In the genomic region with DNA sequence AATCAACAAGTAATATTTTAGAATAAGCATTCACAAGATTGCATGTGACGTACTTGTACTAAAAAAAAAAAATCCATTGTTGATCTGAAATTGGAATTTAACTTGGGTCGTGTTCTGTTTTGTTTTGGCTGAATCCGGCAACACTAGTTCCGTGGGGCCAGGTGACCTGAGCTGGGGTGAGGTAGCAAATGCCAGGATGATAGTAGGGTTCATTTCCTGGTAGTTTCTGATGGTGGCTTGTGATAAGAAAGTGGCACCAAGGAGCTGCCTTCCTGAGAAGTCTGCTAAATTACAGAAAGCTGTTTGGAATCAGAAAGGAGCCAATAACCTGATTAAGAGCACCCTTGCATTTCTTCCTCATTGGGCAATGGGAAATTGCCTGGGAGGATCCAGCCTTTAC, we compare ENCODE assay signal across 22 cellular contexts.
DNase-seq lines count a peak whose midpoint lies in the region; ATAC-seq, FAIRE-seq and TF ChIP-seq lines count a peak whose summit lies in the region.
"Had no signal": no experiment of that assay in that cellular context is flagged by ENCODE, and none has a peak within 500 bp of the region (broad histone marks: within the 10 kb centered on the region; RNA-seq: fewer than 3 reads in every experiment).

No MANE protein-coding gene starts in this region.

- H3K18ac ChIP-seq in IMR-90 (ENCODE audit: low read depth, low read length) (no peak overlapping the region), mesenchymal stem cell (ENCODE audit: low read depth in 1 of 2, low read length in 2 of 2) (peak overlapping the region in 1 of 2 experiments; percentile 17)

- H3K36me3 ChIP-seq in IMR-90 (ENCODE audit: control insufficient read depth, insufficient read depth, low read length) (no peaks in the 10 kb centered on the region), breast epithelium (no peaks in the 10 kb centered on the region), mesenchymal stem cell (ENCODE audit: control insufficient read depth in 1 of 2, insufficient read depth in 2 of 2, low read depth in 1 of 2, low read length in 2 of 2) (no peaks in the 10 kb centered on the region), small intestine (ENCODE audit: control insufficient read depth in 2 of 2, insufficient read depth in 2 of 2, low read length in 2 of 2) (no peaks in the 10 kb centered on the region), ascending aorta (no peaks in the 10 kb centered on the region)
- H3K36me3 ChIP-seq: BLaER1 treated with 17β-estradiol and CSF1 and Interleukin-3, amounts not matched to agents 10 nM and 100 nM had no signal

- intact Hi-C loops in IMR-90 (cut with micrococcal nuclease), result no loop called here
- intact Hi-C loops in breast epithelium (cut with DNase I; ENCODE audit: low total_unique reads), result no loop called here
- intact Hi-C loops in ascending aorta (cut with DNase I), result no loop called here

- no peak overlapping the region for H3K56ac ChIP-seq in IMR-90 (ENCODE audit: extremely low read depth, insufficient read depth, low read length)

- peaks cover 7% of the 10 kb centered on the region; the same call in 1 of the 2 replicates for H4K20me1 ChIP-seq in IMR-90 (ENCODE audit: insufficient read depth, low read length)
- H4K20me1 ChIP-seq: BLaER1 treated with 17β-estradiol and CSF1 and Interleukin-3, amounts not matched to agents 10 nM and 100 nM had no signal

- H2BK120ac ChIP-seq in IMR-90 (ENCODE audit: low read depth, low read length), result no peak overlapping the region
- H2BK120ac ChIP-seq in mesenchymal stem cell (ENCODE audit: low read depth, low read length), result peak overlapping the region; percentile 11

- peaks cover 17% of the 10 kb centered on the region for H3K9me1 ChIP-seq in IMR-90 (ENCODE audit: insufficient read depth, low read length)

- POLR2A ChIA-PET in IMR-90 (lab: Charles Lee; ENCODE audit: unreplicated experiment), result no interaction called here

- DNase-seq in IMR-90 (no peak), breast epithelium (ENCODE audit: low spot score in 2 of 2) (no peak), mesenchymal stem cell (no peak), small intestine (peak; percentile 79), NCI-H69 (lab: John Stamatoyannopoulos, UW) (no peak), SW 1271 (lab: John Stamatoyannopoulos, UW) (no peak), NCI-H345 treated with DMSO at 0.1 percent for 48 hours (lab: John Stamatoyannopoulos, UW; ENCODE audit: unreplicated experiment) (no peak), ascending aorta (ENCODE audit: low spot score in 2 of 2) (no peak)
- DNase-seq: CD8-positive, alpha-beta memory T cell; DND-41; GF-D8; GOT3; NCI-H1092; NCI-H146; NCI-H2081; NCI-H510A; NCI-H82; PC-3 had no signal

- FAIRE-seq in small intestine (lab: Jason Lieb, UNC), result no peak
- FAIRE-seq: GM12891, GM18507, HTR-8/SVneo had no signal

- no peak overlapping the region for H3K23ac ChIP-seq in IMR-90 (ENCODE audit: low read depth, low read length)
- H3K23ac ChIP-seq in mesenchymal stem cell (ENCODE audit: low read length in 2 of 2), result no peak overlapping the region

- TF ChIP-seq CTCF in IMR-90 (conservative IDR thresholded peaks at IDR 0.05; ENCODE audit: low read depth, low read length), result no peak
- TF ChIP-seq CTCF in breast epithelium (IDR thresholded peaks at IDR 0.05), result no peak
- TF ChIP-seq CTCF in ascending aorta (IDR thresholded peaks at IDR 0.05), result no peak

- H2BK20ac ChIP-seq in IMR-90 (ENCODE audit: low read depth, low read length), result peak overlapping the region; percentile 16; the same call in 1 of the 2 replicates

- H2BK15ac ChIP-seq in IMR-90 (ENCODE audit: low read depth, low read length), result no peak overlapping the region
- H2BK15ac ChIP-seq in mesenchymal stem cell (ENCODE audit: low read depth, poor library complexity, severe bottlenecking), result no peak overlapping the region

- H2AK5ac ChIP-seq in IMR-90 (ENCODE audit: low read depth, low read length), result no peak overlapping the region
- no peak overlapping the region for H2AK5ac ChIP-seq in mesenchymal stem cell (ENCODE audit: low read length, severe bottlenecking)

- H3K14ac ChIP-seq in IMR-90 (replicated peaks; ENCODE audit: low read depth, low read length) (no peak overlapping the region), mesenchymal stem cell (ENCODE audit: low read length in 2 of 2) (no peak overlapping the region)

- H2BK12ac ChIP-seq in mesenchymal stem cell (ENCODE audit: low read length in 2 of 2), result no peak overlapping the region

- in situ Hi-C loops in IMR-90 (cut with MboI; ENCODE audit: low sequenced_read_pairs), result no loop called here

- H3K9ac ChIP-seq in IMR-90 (ENCODE audit: low read depth, low read length) (no peak overlapping the region), mesenchymal stem cell (ENCODE audit: low read length) (no peak overlapping the region)
- H3K9ac ChIP-seq: BLaER1 treated with 17β-estradiol and CSF1 and Interleukin-3, amounts not matched to agents 10 nM and 100 nM had no signal

- no peaks in the 10 kb centered on the region for H3K79me1 ChIP-seq in IMR-90 (ENCODE audit: low read depth in 1 of 2, low read length in 2 of 2)
- H3K79me1 ChIP-seq in mesenchymal stem cell (replicated peaks; ENCODE audit: low read length, poor library complexity, severe bottlenecking), result no peaks in the 10 kb centered on the region

- dilution Hi-C loops in IMR-90 (cut with HindIII; ENCODE audit: low sequenced_read_pairs, unreplicated experiment), result no loop called here

- CTCF ChIA-PET in IMR-90 (lab: Yijun Ruan, JAX), result no interaction called here

- no peak overlapping the region for H3K4ac ChIP-seq in IMR-90 (ENCODE audit: low read depth, low read length)
- H3K4ac ChIP-seq in mesenchymal stem cell (ENCODE audit: low read depth in 1 of 2, low read length in 2 of 2), result no peak overlapping the region

- H3K27me3 ChIP-seq in IMR-90 (ENCODE audit: control insufficient read depth, insufficient read depth, low read length) (peaks cover under 1% of the 10 kb centered on the region), breast epithelium (no peaks in the 10 kb centered on the region), mesenchymal stem cell (ENCODE audit: control insufficient read depth in 1 of 2, insufficient read depth in 1 of 2, low read length in 2 of 2) (peaks cover 2 to 12% of the 10 kb centered on the region in 2 experiments), small intestine (ENCODE audit: control insufficient read depth in 2 of 2, insufficient read depth in 2 of 2, low read length in 2 of 2) (no peaks in the 10 kb centered on the region), ascending aorta (no peaks in the 10 kb centered on the region)

- H3K4me2 ChIP-seq in IMR-90 (ENCODE audit: low read depth, low read length), result no peak overlapping the region
- H3K4me2 ChIP-seq in mesenchymal stem cell (ENCODE audit: low read length, poor library complexity, severe bottlenecking), result no peak overlapping the region
- H3K4me2 ChIP-seq: BLaER1 treated with 17β-estradiol and CSF1 and Interleukin-3, amounts not matched to agents 10 nM and 100 nM had no signal

- H4K91ac ChIP-seq in IMR-90 (ENCODE audit: insufficient read depth, low read depth, low read length) (no peak overlapping the region), mesenchymal stem cell (ENCODE audit: low read length) (no peak overlapping the region)

- no peak overlapping the region for H4K5ac ChIP-seq in IMR-90 (ENCODE audit: low read depth, low read length)

- H3K4me1 ChIP-seq in IMR-90 (ENCODE audit: control insufficient read depth, insufficient read depth, low read length) (peaks cover 22% of the 10 kb centered on the region), breast epithelium (peaks cover 0 to 17% of the 10 kb centered on the region in 2 donors), mesenchymal stem cell (ENCODE audit: control insufficient read depth, insufficient read depth, low read depth, low read length) (peaks cover 8% of the 10 kb centered on the region), small intestine (ENCODE audit: control insufficient read depth in 2 of 2, insufficient read depth in 1 of 2, low read depth in 1 of 2, low read length in 1 of 2) (peaks cover 3 to 18% of the 10 kb centered on the region in 2 donors), ascending aorta (no peaks in the 10 kb centered on the region)

- TF ChIP-seq RAD21 in IMR-90 (IDR thresholded peaks at IDR 0.05; ENCODE audit: low read length), result no peak

- no peak for ATAC-seq in IMR-90 (ENCODE audit: low read depth)
- ATAC-seq: PC-3 had no signal

- H2AFZ ChIP-seq in IMR-90 (replicated peaks; ENCODE audit: low read length, poor library complexity) (no peak overlapping the region), mesenchymal stem cell (ENCODE audit: low read depth, low read length) (no peak overlapping the region)

- TF ChIP-seq POLR2A in IMR-90 (IDR thresholded peaks at IDR 0.05; ENCODE audit: low read depth, low read length) (no peak), breast epithelium (IDR thresholded peaks at IDR 0.05) (no peak)

- BruUV-seq in IMR-90 (replicated peaks; lab: Mats Ljungman, UMichigan), result no TSS peak

- H3K27ac ChIP-seq in IMR-90 (ENCODE audit: insufficient read depth, low read length), result no peak overlapping the region
- H3K27ac ChIP-seq in breast epithelium, result peak overlapping the region; percentile 73 to 88
- H3K27ac ChIP-seq in mesenchymal stem cell (ENCODE audit: low read length, poor library complexity, severe bottlenecking), result no peak overlapping the region
- H3K27ac ChIP-seq in small intestine (ENCODE audit: low read depth in 1 of 2, low read length in 1 of 2), result peak overlapping the region in 1 of 2 donors; percentile 72
- H3K27ac ChIP-seq in ascending aorta, result no peak overlapping the region
- H3K27ac ChIP-seq: BLaER1 treated with 17β-estradiol and CSF1 and Interleukin-3, amounts not matched to agents 10 nM and 100 nM had no signal

- H3K4me3 ChIP-seq in IMR-90 (ENCODE audit: insufficient read depth, low read depth, low read length) (no peak overlapping the region), breast epithelium (no peak overlapping the region), mesenchymal stem cell (ENCODE audit: insufficient read depth in 1 of 2, low read depth in 1 of 2, low read length in 2 of 2) (no peak overlapping the region), small intestine (ENCODE audit: low read depth in 1 of 2, low read length in 2 of 2) (no peak overlapping the region), ascending aorta (no peak overlapping the region)
- H3K4me3 ChIP-seq: BLaER1 treated with 17β-estradiol and CSF1 and Interleukin-3, amounts not matched to agents 10 nM and 100 nM had no signal

- H2AK9ac ChIP-seq in IMR-90 (replicated peaks; ENCODE audit: low read depth, low read length, poor library complexity), result no peak overlapping the region

- no peak overlapping the region for H4K8ac ChIP-seq in IMR-90 (ENCODE audit: low read depth in 2 of 2, low read length in 2 of 2)
- no peak overlapping the region for H4K8ac ChIP-seq in mesenchymal stem cell (ENCODE audit: low read length)

- WGBS in IMR-90 (ENCODE audit: extremely low coverage in 2 of 2, insufficient read length in 1 of 2), 2 experiments, result 75% methylated on average over 2 of the region's 4 CpGs; no CpG with 5 or more reads in 1 of the 2 experiments
- 88% methylated on average over 4 of the region's 4 CpGs for WGBS in mesenchymal stem cell
- WGBS in small intestine, 3 donors, result 14 to 42% (median 31%) methylated on average over 4 of the region's 4 CpGs

- H3K9me3 ChIP-seq in IMR-90 (ENCODE audit: control insufficient read depth, insufficient read depth, low read length) (no peaks in the 10 kb centered on the region), breast epithelium (no peaks in the 10 kb centered on the region), mesenchymal stem cell (ENCODE audit: control insufficient read depth, low read length) (no peaks in the 10 kb centered on the region), small intestine (ENCODE audit: control insufficient read depth, low read depth) (no peaks in the 10 kb centered on the region), ascending aorta (no peaks in the 10 kb centered on the region)

- H2BK5ac ChIP-seq in IMR-90 (ENCODE audit: low read depth, low read length, poor library complexity, severe bottlenecking) (no peak overlapping the region), mesenchymal stem cell (ENCODE audit: low read depth, low read length, poor library complexity, severe bottlenecking) (no peak overlapping the region)

Comparison
In these comparisons a context has a peak if more than half of its experiments do, and no peak if none do; other contexts are left out.
1. H3K27ac ChIP-seq: peak in breast epithelium (2 of 2); none in IMR-90 (single experiment), mesenchymal stem cell (single experiment) and ascending aorta (0 of 2).